Comparison of ENCODE assay signal across 9 cellular contexts in genomic region chr5:95835682-95836405, GRCh38. TPM values are rescaled to one million over a fixed set of nuclear protein-coding genes. Genes with fewer than 3 reads are reported as not detected.
A peak's percentile ranks its signal among the peaks of the same experiment; 100 is the strongest.
DNase-seq lines count a peak whose midpoint lies in the region; ATAC-seq, FAIRE-seq and TF ChIP-seq lines count a peak whose summit lies in the region.
"Had no signal": no experiment of that assay in that cellular context is flagged by ENCODE, and none has a peak within 500 bp of the region (broad histone marks: within the 10 kb centered on the region; RNA-seq: fewer than 3 reads in every experiment).

No MANE protein-coding gene starts in this region.

- no peak for TF ChIP-seq POLR2A in GM12891 (IDR thresholded peaks at IDR 0.05; ENCODE audit: low read depth, low read length)

- peaks cover 3% of the 10 kb centered on the region for H3K4me1 ChIP-seq in fibroblast of lung (ENCODE audit: control insufficient read depth, extremely low read depth, insufficient read depth, low read length)
- H3K4me1 ChIP-seq in skeletal muscle tissue (ENCODE audit: control insufficient read depth in 3 of 3, insufficient read depth in 3 of 3, low read length in 3 of 3): peaks cover 14 to 29% (median 15%) of the 10 kb centered on the region in 3 donors

- no peak overlapping the region for H2AFZ ChIP-seq in fibroblast of lung (ENCODE audit: low read length)

- no peak for TF ChIP-seq CTCF in fibroblast of lung (conservative IDR thresholded peaks at IDR 0.05 in 1 of 2, IDR thresholded peaks at IDR 0.05 in 1 of 2; ENCODE audit: low read depth in 1 of 2, low read length in 2 of 2)

- DNase-seq in GM12891 (ENCODE audit: insufficient read length, low spot score): no peak
- DNase-seq in T-helper 9 cell: peak; percentile 12
- DNase-seq in fibroblast of lung (ENCODE audit: low read depth in 2 of 2): no peak
- DNase-seq in SKM-1 treated with dmso at 0.1 percent for 144 hours (lab: John Stamatoyannopoulos, UW; ENCODE audit: unreplicated experiment): no peak
- no peak for DNase-seq in 8988T
- DNase-seq: NCI-H2081 had no signal

- H3K79me2 ChIP-seq in fibroblast of lung (ENCODE audit: control insufficient read depth, insufficient read depth, low read length): no peaks in the 10 kb centered on the region

- H3K9me3 ChIP-seq in fibroblast of lung (ENCODE audit: control insufficient read depth, insufficient read depth, low read depth, low read length) (no peaks in the 10 kb centered on the region), skeletal muscle tissue (ENCODE audit: control insufficient read depth in 3 of 3, low read length in 3 of 3) (no peaks in the 10 kb centered on the region)

- no peak overlapping the region for H3K9ac ChIP-seq in fibroblast of lung (ENCODE audit: insufficient read depth, low read length)
- H3K9ac ChIP-seq in skeletal muscle tissue (ENCODE audit: low read depth in 1 of 3, low read length in 3 of 3): peak overlapping the region in 2 of 3 donors; percentile 61 to 66

- peak; percentile 70 for FAIRE-seq in GM12891 (lab: Jason Lieb, UNC)

- H3K36me3 ChIP-seq in fibroblast of lung (ENCODE audit: control insufficient read depth, insufficient read depth, low read length) (no peaks in the 10 kb centered on the region), skeletal muscle tissue (ENCODE audit: control insufficient read depth in 3 of 3, insufficient read depth in 3 of 3, low read length in 3 of 3) (no peaks in the 10 kb centered on the region)

- peak overlapping the region; percentile 84 for H3K4me2 ChIP-seq in fibroblast of lung (ENCODE audit: extremely low read depth, insufficient read depth, low read length)

- H3K4me3 ChIP-seq in fibroblast of lung (replicated peaks in 1 of 4; ENCODE audit: control extremely low read depth in 1 of 4, insufficient read depth in 1 of 4, low read depth in 3 of 4, low read length in 4 of 4): peak overlapping the region in 2 of 4 experiments; percentile 60 to 64
- peak overlapping the region; percentile 60 to 75 (median 70) for H3K4me3 ChIP-seq in skeletal muscle tissue (ENCODE audit: low read length in 3 of 3)

- no peaks in the 10 kb centered on the region for H3K27me3 ChIP-seq in fibroblast of lung (ENCODE audit: control insufficient read depth, insufficient read depth, low read length)
- H3K27me3 ChIP-seq in skeletal muscle tissue (ENCODE audit: control insufficient read depth in 3 of 3, insufficient read depth in 3 of 3, low read length in 3 of 3): no peaks in the 10 kb centered on the region

- ATAC-seq in HG03565 (IDR thresholded peaks at IDR 0.05; ENCODE audit: unreplicated experiment) (no peak), HG02588 (IDR thresholded peaks at IDR 0.05; ENCODE audit: unreplicated experiment) (no peak)

- no peaks in the 10 kb centered on the region for H4K20me1 ChIP-seq in fibroblast of lung (ENCODE audit: control insufficient read depth, extremely low read depth, insufficient read depth, low read length)

- H3K27ac ChIP-seq in fibroblast of lung (ENCODE audit: insufficient read depth, low read length) (no peak overlapping the region), skeletal muscle tissue (ENCODE audit: low read depth, low read length) (peak overlapping the region; percentile 70)

TF ChIP-seq in GM12891, 5 proteins besides CTCF, POLR2A, EP300 and RAD21:
- TF ChIP-seq POLR2AphosphoS5 (IDR thresholded peaks at IDR 0.05; ENCODE audit: low read depth, low read length) (no peak), TAF1 (IDR thresholded peaks at IDR 0.05; ENCODE audit: low read depth, low read length) (no peak), POU2F2 (IDR thresholded peaks at IDR 0.05; ENCODE audit: low read depth, low read length) (no peak), SPI1 (IDR thresholded peaks at IDR 0.05; ENCODE audit: low read depth, low read length) (no peak), PAX5 (IDR thresholded peaks at IDR 0.05; ENCODE audit: insufficient read depth, low read length, severe bottlenecking) (no peak)

RNA-seq across cellular contexts. Expression of gene GLRX, which starts 13.3 kb away (rescaled TPM):
- polyA plus RNA-seq in GM12891 (2012; ENCODE audit: low read depth, missing spikeins): 172 TPM
- total RNA-seq in fibroblast of lung (54.2 and 91.8 TPM in 2 replicates), skeletal muscle tissue (6.8 TPM)
- polyA plus RNA-seq in fibroblast of lung: 277 and 429 TPM in 2 replicates
- polyA plus RNA-seq in fibroblast of lung (2012): 316 and 494 TPM in 2 replicates
- 106 and 144 TPM in 2 replicates for polyA minus RNA-seq in fibroblast of lung (ENCODE audit: low replicate concordance)
